Comparison of ENCODE assay signal across 26 cellular contexts in the genomic region with DNA sequence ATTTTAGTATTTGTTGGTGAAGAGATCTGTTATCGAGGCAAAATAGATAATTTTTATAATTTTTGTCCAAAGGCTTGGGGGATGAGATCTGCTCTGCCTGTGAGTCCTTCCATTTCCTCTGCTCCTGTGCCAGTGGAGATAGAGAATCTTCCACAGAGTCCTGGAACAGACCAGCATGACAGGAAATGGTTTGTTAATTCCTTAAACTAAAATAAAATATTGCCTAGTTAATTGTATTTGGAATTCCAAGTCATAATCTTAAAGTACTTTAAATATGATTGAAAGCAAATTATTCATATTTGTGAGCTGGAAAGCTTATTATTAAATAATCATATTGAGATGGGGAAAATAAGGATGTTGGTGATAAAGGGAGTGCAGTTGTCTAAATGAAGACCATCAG.
"Had no signal": no experiment of that assay in that cellular context is flagged by ENCODE, and none has a peak within 500 bp of the region (broad histone marks: within the 10 kb centered on the region; RNA-seq: fewer than 3 reads in every experiment).

No MANE protein-coding gene starts in this region.

- H3K4me2 ChIP-seq: hepatocyte had no signal

- H3K9me3 ChIP-seq: esophagus squamous epithelium, gastroesophageal sphincter, heart left ventricle, left lung, lower lobe of right lung, mucosa of descending colon had no signal

- H3K79me2 ChIP-seq: hepatocyte had no signal

- H3K27ac ChIP-seq: coronary artery, dorsolateral prefrontal cortex, epithelial cell of prostate, esophagus squamous epithelium, gastroesophageal sphincter, heart left ventricle, hepatocyte, left lung, lower lobe of right lung had no signal

- H2AFZ ChIP-seq: hepatocyte had no signal

- H3K27me3 ChIP-seq: dorsolateral prefrontal cortex, esophagus squamous epithelium, gastroesophageal sphincter, heart left ventricle, hepatocyte, left lung had no signal

- H3K4me1 ChIP-seq: esophagus squamous epithelium, gastroesophageal sphincter, heart left ventricle, left lung, lower lobe of right lung had no signal

- H3K4me3 ChIP-seq: coronary artery, dorsolateral prefrontal cortex, esophagus squamous epithelium, gastroesophageal sphincter, heart left ventricle, hepatocyte, left lung, lower lobe of right lung, mucosa of descending colon had no signal

- ATAC-seq: esophagus mucosa; gastroesophageal sphincter; heart left ventricle; left cardiac atrium; left lung; left ventricle myocardium superior; lower lobe of right lung; mucosa of descending colon; naive thymus-derived CD8-positive, alpha-beta T cell had no signal

- DNase-seq: dermis blood vessel endothelial cell; dorsolateral prefrontal cortex; effector CD4-positive, alpha-beta T cell; effector memory CD4-positive, alpha-beta T cell; erythroblast; esophagus squamous epithelium; foreskin fibroblast; heart left ventricle; hypothalamus; immature natural killer cell; islet precursor cell; kidney; kidney glomerular epithelial cell; left cardiac atrium; left lung; left ventricle myocardium superior; lower lobe of right lung; mesenchymal stem cell; mucosa of descending colon; naive B cell; naive thymus-derived CD8-positive, alpha-beta T cell had no signal
